In the genomic region with DNA sequence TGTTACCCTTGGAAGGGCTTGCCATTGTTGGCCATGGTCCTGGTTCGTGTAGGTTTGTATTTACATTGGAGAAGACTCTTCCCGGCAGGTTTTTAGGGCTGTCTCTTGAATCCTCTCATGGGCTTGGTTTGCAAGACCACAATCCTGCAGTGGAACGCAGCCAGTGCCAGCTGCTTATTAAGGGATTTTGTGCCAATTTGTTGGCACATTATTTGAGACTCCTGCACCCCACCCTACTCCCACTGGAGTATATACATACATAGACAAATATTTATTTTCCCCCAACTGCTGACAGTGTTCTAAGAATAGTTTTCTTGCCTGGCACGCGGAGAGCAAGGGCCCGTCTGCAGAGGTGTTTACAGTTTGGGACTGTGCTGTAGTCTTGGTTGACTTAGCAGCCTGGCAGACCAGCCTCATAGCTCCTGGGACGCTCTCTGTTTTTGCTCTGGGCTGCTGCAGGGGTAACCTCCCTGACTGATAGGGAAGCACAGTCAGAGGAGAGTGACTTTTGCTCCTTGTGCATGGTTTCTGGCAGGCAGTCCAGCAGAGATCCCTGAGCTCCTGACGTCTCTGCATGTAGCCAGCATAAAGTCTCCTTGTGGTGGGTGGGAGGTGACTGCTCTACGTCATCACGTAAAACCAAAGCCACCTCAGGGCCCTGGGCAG, we compare ENCODE assay signal across 11 cellular contexts. TPM values are rescaled to one million over a fixed set of nuclear protein-coding genes. Genes with fewer than 3 reads are reported as not detected.
DNase-seq lines count a peak whose midpoint lies in the region; ATAC-seq and TF ChIP-seq lines count a peak whose summit lies in the region.
"Had no signal": no experiment of that assay in that cellular context is flagged by ENCODE, and none has a peak within 500 bp of the region (broad histone marks: within the 10 kb centered on the region; RNA-seq: fewer than 3 reads in every experiment).

No MANE protein-coding gene starts in this region.

- peak overlapping the region; percentile 87 for H3K4me3 Mint-ChIP-seq in CD4-positive, alpha-beta T cell
- no peak overlapping the region for H3K4me3 Mint-ChIP-seq in endodermal cell

- H3K4me1 ChIP-seq in endodermal cell (ENCODE audit: control insufficient read depth, insufficient read depth, low read length) (peaks cover 6% of the 10 kb centered on the region), parathyroid adenoma (peaks cover 40% of the 10 kb centered on the region)

- H3K4me2 ChIP-seq in parathyroid adenoma (ENCODE audit: low read length), result peak overlapping the region; percentile 13

- H3K27ac Mint-ChIP-seq in CD4-positive, alpha-beta T cell, result peak overlapping the region; percentile 59
- H3K27ac Mint-ChIP-seq in endodermal cell, result no peak overlapping the region

- POLR2A ChIA-PET in CD4-positive, alpha-beta T cell (lab: Charles Lee), result no interaction called here

- no peak overlapping the region for H3K9ac ChIP-seq in endodermal cell (ENCODE audit: extremely low read depth, low read length, poor library complexity, severe bottlenecking)
- no peak overlapping the region for H3K9ac ChIP-seq in parathyroid adenoma

- H3K4me3 ChIP-seq in MG63 (no peak overlapping the region), endodermal cell (ENCODE audit: low read length) (no peak overlapping the region), parathyroid adenoma (ENCODE audit: low read depth, low read length) (no peak overlapping the region)
- H3K4me3 ChIP-seq: body of pancreas had no signal

- H3K9me3 Mint-ChIP-seq in CD4-positive, alpha-beta T cell, result no peaks in the 10 kb centered on the region
- H3K9me3 Mint-ChIP-seq in endodermal cell, result no peaks in the 10 kb centered on the region

- H3K36me3 ChIP-seq in MG63, result no peaks in the 10 kb centered on the region
- H3K36me3 ChIP-seq in endodermal cell (ENCODE audit: control insufficient read depth, insufficient read depth, low read length), result no peaks in the 10 kb centered on the region
- no peaks in the 10 kb centered on the region for H3K36me3 ChIP-seq in parathyroid adenoma (ENCODE audit: control insufficient read depth, insufficient read depth, low read length)

- H3K4me1 Mint-ChIP-seq in CD4-positive, alpha-beta T cell (ENCODE audit: low read depth), result peaks cover 48% of the 10 kb centered on the region
- H3K4me1 Mint-ChIP-seq in endodermal cell, result peaks cover 37% of the 10 kb centered on the region

- peaks cover 6% of the 10 kb centered on the region for H3K79me2 ChIP-seq in parathyroid adenoma

- no peak for TF ChIP-seq CTCF in CD4-positive, alpha-beta T cell (IDR thresholded peaks at IDR 0.05)
- TF ChIP-seq CTCF in endodermal cell (conservative IDR thresholded peaks at IDR 0.05), result no peak
- no peak for TF ChIP-seq CTCF in parathyroid adenoma (IDR thresholded peaks at IDR 0.05)

- intact Hi-C loops in CD4-positive, alpha-beta T cell (cut with DNase I, micrococcal nuclease), result loop anchor here in 1 of 2 experiments (10.0 kb wide), 1 partner anchor 94 kb away; no protein-coding TSS in a partner anchor

- no peaks in the 10 kb centered on the region for H3K27me3 ChIP-seq in CD4-positive, alpha-beta T cell (ENCODE audit: control insufficient read depth, insufficient read depth, low read length)
- H3K27me3 ChIP-seq in MG63 (peaks cover 28% of the 10 kb centered on the region), endodermal cell (ENCODE audit: control insufficient read depth, insufficient read depth, low read length, poor library complexity, severe bottlenecking) (peaks cover 28% of the 10 kb centered on the region), parathyroid adenoma (ENCODE audit: control insufficient read depth, insufficient read depth, low read length) (no peaks in the 10 kb centered on the region)
- H3K27me3 ChIP-seq: body of pancreas had no signal

- H2AFZ ChIP-seq in parathyroid adenoma, result peak overlapping the region; percentile 54

- 71 to 84% methylated on average over 4 to 10 of the region's 10 CpGs for WGBS in endodermal cell (ENCODE audit: insufficient coverage in 1 of 2, insufficient read length in 1 of 2), 2 experiments

- no peaks in the 10 kb centered on the region for H3K9me3 ChIP-seq in CD4-positive, alpha-beta T cell (ENCODE audit: control insufficient read depth, low read length)
- H3K9me3 ChIP-seq in MG63 (no peaks in the 10 kb centered on the region), endodermal cell (ENCODE audit: control insufficient read depth, low read length) (no peaks in the 10 kb centered on the region), parathyroid adenoma (ENCODE audit: control insufficient read depth, low read length) (no peaks in the 10 kb centered on the region)
- H3K9me3 ChIP-seq: body of pancreas had no signal

- no peak for DNase-seq in CD4-positive, alpha-beta T cell
- DNase-seq in MG63 (peak; percentile 47), endodermal cell (peak; percentile 47), RPMI8226 (no peak), AG08395 (ENCODE audit: low spot score) (no peak)
- DNase-seq in activated effector memory CD4-positive, alpha-beta T cell treated with Interleukin-2 at 50 U/mL for 16 hours, result no peak
- DNase-seq: foreskin melanocyte, mesendoderm had no signal

- H3K27ac ChIP-seq in CD4-positive, alpha-beta T cell (ENCODE audit: low read depth, low read length), result no peak overlapping the region
- H3K27ac ChIP-seq in endodermal cell (ENCODE audit: low read depth, low read length) (peak overlapping the region; percentile 74), parathyroid adenoma (peak overlapping the region; percentile 32)

- peaks cover 9% of the 10 kb centered on the region for H3K27me3 Mint-ChIP-seq in CD4-positive, alpha-beta T cell
- H3K27me3 Mint-ChIP-seq in endodermal cell (ENCODE audit: insufficient read depth), result peaks cover 23% of the 10 kb centered on the region

- no peak for ATAC-seq in CD4-positive, alpha-beta T cell (ENCODE audit: poor library complexity)
- no peak for ATAC-seq in HG02763 (IDR thresholded peaks at IDR 0.05; ENCODE audit: unreplicated experiment)
- ATAC-seq: body of pancreas had no signal

- H3K36me3 Mint-ChIP-seq in CD4-positive, alpha-beta T cell (ENCODE audit: low read depth), result peaks cover 7% of the 10 kb centered on the region
- H3K36me3 Mint-ChIP-seq in endodermal cell (ENCODE audit: low read depth), result no peaks in the 10 kb centered on the region

- CTCF ChIA-PET in CD4-positive, alpha-beta T cell (lab: Charles Lee), result no interaction called here

RNA-seq across cellular contexts. Expression of a gene that starts 1.9 kb away (rescaled TPM):
- total RNA-seq in CD4-positive, alpha-beta T cell, result 10 to 100 TPM; 51.9 to 52.7 TPM
- 0.02 and 0.36 TPM in 2 replicates for total RNA-seq in MG63 (2014; rRNA removed; shearing (Covaris generic); ENCODE audit: low replicate concordance)
- 10 to 100 TPM; 14.9 to 15.1 TPM for total RNA-seq in endodermal cell
- polyA plus RNA-seq in endodermal cell (2013, experiment 1 of 2), result 22.2 TPM
- 26.3 TPM for polyA plus RNA-seq in endodermal cell (2013, experiment 2 of 2)

Comparison
In these comparisons a context has a peak if more than half of its experiments do, and no peak if none do; other contexts are left out.
1. DNase-seq: peak in MG63 (single experiment) and endodermal cell (single experiment); none in CD4-positive, alpha-beta T cell (0 of 10), RPMI8226 (single experiment), activated effector memory CD4-positive, alpha-beta T cell treated with Interleukin-2 at 50 U/mL for 16 hours (single experiment) and AG08395 (single experiment).
2. RNA of a gene that starts 1.9 kb away (total RNA-seq): 51.9 to 52.7 TPM in CD4-positive, alpha-beta T cell and 14.9 to 15.1 TPM in endodermal cell; 0.02 to 0.36 TPM in MG63; every median in the first group is over 10 times any median in the second.